ENCODE assay signal across 21 cellular contexts in genomic region chr3:158528306-158528705, GRCh38. TPM values are rescaled to one million over a fixed set of nuclear protein-coding genes. Genes with fewer than 3 reads are reported as not detected.
"Had no signal": no experiment of that assay in that cellular context is flagged by ENCODE, and none has a peak within 500 bp of the region (broad histone marks: within the 10 kb centered on the region; RNA-seq: fewer than 3 reads in every experiment).

No MANE protein-coding gene starts in this region.

- H3K27me3 Mint-ChIP-seq: activated CD8-positive, alpha-beta memory T cell treated with anti-CD3 and anti-CD28 coated beads, Interleukin-2, amount 10 ng/mL, durations not matched to agents 7 days and 5 days; activated naive CD4-positive, alpha-beta T cell treated with anti-CD3 and anti-CD28 coated beads, Interleukin-2, amount 10 ng/mL, durations not matched to agents 7 days and 5 days; activated naive CD8-positive, alpha-beta T cell treated with anti-CD3 and anti-CD28 coated beads for 36 hours; activated T-helper 17 cell treated with anti-CD3 and anti-CD28 coated beads, Interleukin-2, amount 50 U/mL, for 72 hours had no signal

- H3K4me1 Mint-ChIP-seq: activated CD8-positive, alpha-beta memory T cell treated with anti-CD3 and anti-CD28 coated beads, Interleukin-2, amount 10 ng/mL, durations not matched to agents 7 days and 5 days; activated naive CD4-positive, alpha-beta T cell treated with anti-CD3 and anti-CD28 coated beads, Interleukin-2, amount 10 ng/mL, durations not matched to agents 7 days and 5 days; activated naive CD8-positive, alpha-beta T cell treated with anti-CD3 and anti-CD28 coated beads for 36 hours; activated T-helper 17 cell treated with anti-CD3 and anti-CD28 coated beads, Interleukin-2, amount 50 U/mL, for 72 hours had no signal

- ATAC-seq: activated CD4-positive, CD25-positive, alpha-beta regulatory T cell treated with anti-CD3 and anti-CD28 coated beads, Interleukin-2, amount 50 U/mL, for 24 hours; activated CD8-positive, alpha-beta memory T cell treated with anti-CD3 and anti-CD28 coated beads, Interleukin-2, amount 10 ng/mL, durations not matched to agents 7 days and 5 days; activated T-cell treated with anti-CD3 and anti-CD28 coated beads, Interleukin-2, amount 50 U/mL, for 4 hours; activated T-helper 17 cell treated with anti-CD3 and anti-CD28 coated beads, Interleukin-2, amount 50 U/mL, for 72 hours had no signal

- H3K9me3 Mint-ChIP-seq: activated naive CD4-positive, alpha-beta T cell treated with anti-CD3 and anti-CD28 coated beads, Interleukin-2, amount 10 ng/mL, durations not matched to agents 7 days and 5 days; activated naive CD8-positive, alpha-beta T cell treated with anti-CD3 and anti-CD28 coated beads for 36 hours; activated T-cell treated with anti-CD3 and anti-CD28 coated beads, Interleukin-2, amount 50 U/mL, for 4 hours; activated T-helper 17 cell treated with anti-CD3 and anti-CD28 coated beads, Interleukin-2, amount 50 U/mL, for 72 hours; T-helper 1 cell treated with Interleukin-12 subunit alpha and Interleukin-12 subunit beta and Interleukin-4 antibody, amounts not matched to agents 30 μg/mL and 1 μg/mL, for 36 hours had no signal

- H3K27ac Mint-ChIP-seq: activated CD8-positive, alpha-beta memory T cell treated with anti-CD3 and anti-CD28 coated beads, Interleukin-2, amount 10 ng/mL, durations not matched to agents 7 days and 5 days; activated naive CD4-positive, alpha-beta T cell treated with anti-CD3 and anti-CD28 coated beads, Interleukin-2, amount 10 ng/mL, durations not matched to agents 7 days and 5 days; activated naive CD8-positive, alpha-beta T cell treated with anti-CD3 and anti-CD28 coated beads for 36 hours; activated T-helper 17 cell treated with anti-CD3 and anti-CD28 coated beads, Interleukin-2, amount 50 U/mL, for 72 hours; T-helper 1 cell treated with Interleukin-12 subunit alpha and Interleukin-12 subunit beta and Interleukin-4 antibody, amounts not matched to agents 30 μg/mL and 1 μg/mL, for 36 hours had no signal

- H3K27ac ChIP-seq: SK-N-MC had no signal

- DNase-seq: activated CD4-positive, alpha-beta T cell treated with anti-CD3 and anti-CD28 coated beads for 4 hours; activated CD4-positive, alpha-beta T cell treated with anti-CD3 and anti-CD28 coated beads, Interleukin-2, amount 50 U/mL, for 48 hours; activated CD8-positive, alpha-beta memory T cell treated with anti-CD3 and anti-CD28 coated beads, Interleukin-2, amount 10 ng/mL, durations not matched to agents 7 days and 5 days; activated gamma-delta T cell; activated naive CD4-positive, alpha-beta T cell treated with anti-CD3 and anti-CD28 coated beads, Interleukin-2, amount 10 ng/mL, durations not matched to agents 7 days and 5 days; activated naive CD8-positive, alpha-beta T cell treated with anti-CD3 and anti-CD28 coated beads for 36 hours; activated T-cell treated with anti-CD3 and anti-CD28 coated beads, Interleukin-2, amount 50 U/mL, for 4 hours; cerebellar nuclear complex; MM.1S; NCI-H187; NCI-H2081; NCI-H2171 treated with DMSO at 0.1 percent for 48 hours; NCI-H226; NCI-H82; SIG-M5; SW 1271 had no signal

- H3K36me3 Mint-ChIP-seq: activated CD8-positive, alpha-beta memory T cell treated with anti-CD3 and anti-CD28 coated beads, Interleukin-2, amount 10 ng/mL, durations not matched to agents 7 days and 5 days; activated naive CD4-positive, alpha-beta T cell treated with anti-CD3 and anti-CD28 coated beads, Interleukin-2, amount 10 ng/mL, durations not matched to agents 7 days and 5 days; activated naive CD8-positive, alpha-beta T cell treated with anti-CD3 and anti-CD28 coated beads for 36 hours had no signal

- H3K4me3 Mint-ChIP-seq: activated CD8-positive, alpha-beta memory T cell treated with anti-CD3 and anti-CD28 coated beads, Interleukin-2, amount 10 ng/mL, durations not matched to agents 7 days and 5 days; activated naive CD4-positive, alpha-beta T cell treated with anti-CD3 and anti-CD28 coated beads, Interleukin-2, amount 10 ng/mL, durations not matched to agents 7 days and 5 days; activated naive CD8-positive, alpha-beta T cell treated with anti-CD3 and anti-CD28 coated beads for 36 hours; activated T-cell treated with anti-CD3 and anti-CD28 coated beads, Interleukin-2, amount 50 U/mL, for 4 hours; activated T-helper 17 cell treated with anti-CD3 and anti-CD28 coated beads, Interleukin-2, amount 50 U/mL, for 72 hours; T-helper 1 cell treated with Interleukin-12 subunit alpha and Interleukin-12 subunit beta and Interleukin-4 antibody, amounts not matched to agents 30 μg/mL and 1 μg/mL, for 36 hours had no signal

RNA-seq across cellular contexts. Expression of gene MLF1, which starts 42.7 kb away (rescaled TPM):
- total RNA-seq: OCI-LY7 had no signal
